ENCODE assay signal across 18 cellular contexts in genomic region chr20:52082612-52083011, GRCh38.
DNase-seq lines count a peak whose midpoint lies in the region; ATAC-seq, FAIRE-seq and TF ChIP-seq lines count a peak whose summit lies in the region.
"Had no signal": no experiment of that assay in that cellular context is flagged by ENCODE, and none has a peak within 500 bp of the region (broad histone marks: within the 10 kb centered on the region; RNA-seq: fewer than 3 reads in every experiment).

No MANE protein-coding gene starts in this region.

- peak overlapping the region in 2 of 3 donors; percentile 17 to 29 for H3K27ac Mint-ChIP-seq in CD4-positive, CD25-positive, alpha-beta regulatory T cell
- peak overlapping the region; percentile 27 to 84 for H3K27ac Mint-ChIP-seq in natural killer cell treated with Interleukin-12 subunit alpha and Interleukin-12 subunit beta and Interleukin-15 and Interleukin-18, amount 100 ng/mL, for 72 hours
- H3K27ac Mint-ChIP-seq: B cell had no signal

- no peak overlapping the region for H3K4me3 Mint-ChIP-seq in CD4-positive, CD25-positive, alpha-beta regulatory T cell
- H3K4me3 Mint-ChIP-seq in natural killer cell treated with Interleukin-12 subunit alpha and Interleukin-12 subunit beta and Interleukin-15 and Interleukin-18, amount 100 ng/mL, for 72 hours = peak overlapping the region; percentile 26
- H3K4me3 Mint-ChIP-seq: B cell; CD4-positive, alpha-beta memory T cell had no signal

- H3K4me3 ChIP-seq in CD4-positive, CD25-positive, alpha-beta regulatory T cell (ENCODE audit: low read depth, low read length) = no peak overlapping the region
- H3K4me3 ChIP-seq in choroid plexus epithelial cell (ENCODE audit: low read depth, low read length) = no peak overlapping the region

- peaks cover 0 to 9% (median 4%) of the 10 kb centered on the region in 7 donors for H3K9me3 Mint-ChIP-seq in CD4-positive, CD25-positive, alpha-beta regulatory T cell
- H3K9me3 Mint-ChIP-seq in natural killer cell treated with Interleukin-12 subunit alpha and Interleukin-12 subunit beta and Interleukin-15 and Interleukin-18, amount 100 ng/mL, for 72 hours = peaks cover 4% of the 10 kb centered on the region

- no peak for TF ChIP-seq CTCF in choroid plexus epithelial cell (conservative IDR thresholded peaks at IDR 0.05; ENCODE audit: low read depth, low read length)

- H3K36me3 Mint-ChIP-seq in CD4-positive, CD25-positive, alpha-beta regulatory T cell = peaks cover 24% of the 10 kb centered on the region
- H3K36me3 Mint-ChIP-seq in natural killer cell treated with Interleukin-12 subunit alpha and Interleukin-12 subunit beta and Interleukin-15 and Interleukin-18, amount 100 ng/mL, for 72 hours = peaks cover 10% of the 10 kb centered on the region

- ATAC-seq in CD4-positive, CD25-positive, alpha-beta regulatory T cell (ENCODE audit: low read depth in 2 of 2) = no peak
- ATAC-seq in natural killer cell treated with Interleukin-12 subunit alpha and Interleukin-12 subunit beta and Interleukin-15 and Interleukin-18, amount 100 ng/mL, for 72 hours = no peak

- no peaks in the 10 kb centered on the region for H3K27me3 ChIP-seq in CD4-positive, CD25-positive, alpha-beta regulatory T cell (ENCODE audit: control insufficient read depth, insufficient read depth, low read length)

- DNase-seq in CD4-positive, CD25-positive, alpha-beta regulatory T cell = no peak
- peak; percentile 23 for DNase-seq in LHCN-M2 (ENCODE audit: low read depth)
- peak; percentile 27 for DNase-seq in choroid plexus epithelial cell (ENCODE audit: low read depth)
- no peak for DNase-seq in natural killer cell treated with Interleukin-12 subunit alpha and Interleukin-12 subunit beta and Interleukin-15 and Interleukin-18, amount 100 ng/mL, for 72 hours (ENCODE audit: low spot score)
- DNase-seq in GM19239 (ENCODE audit: insufficient read length, low spot score) = no peak
- no peak for DNase-seq in KG1 (lab: John Stamatoyannopoulos, UW)
- no peak for DNase-seq in SHP77 treated with DMSO at 0.1 percent for 48 hours (lab: John Stamatoyannopoulos, UW)
- DNase-seq: CD4-positive, alpha-beta memory T cell; DMS79; Karpas-422; NCI-H1105 treated with DMSO at 0.1 percent for 48 hours; NCI-H187; NCI-H226; NCI-H524 treated with DMSO at 0.1 percent for 48 hours; SIG-M5 had no signal

- H3K4me1 Mint-ChIP-seq in CD4-positive, CD25-positive, alpha-beta regulatory T cell = peaks cover 0 to 6% (median 3%) of the 10 kb centered on the region in 4 donors
- H3K4me1 Mint-ChIP-seq in natural killer cell treated with Interleukin-12 subunit alpha and Interleukin-12 subunit beta and Interleukin-15 and Interleukin-18, amount 100 ng/mL, for 72 hours (ENCODE audit: low read depth in 2 of 2) = peaks cover 18 to 26% of the 10 kb centered on the region in 2 donors
- H3K4me1 Mint-ChIP-seq: B cell had no signal

- no peak for FAIRE-seq in GM19239 (lab: Jason Lieb, UNC)
- FAIRE-seq: D721Med, H54 had no signal

- H3K27ac ChIP-seq in CD4-positive, CD25-positive, alpha-beta regulatory T cell (ENCODE audit: insufficient read depth, low read length, poor library complexity, severe bottlenecking) = no peak overlapping the region

- H3K36me3 ChIP-seq in CD4-positive, CD25-positive, alpha-beta regulatory T cell (ENCODE audit: control insufficient read depth, insufficient read depth, low read length) = peaks cover 9% of the 10 kb centered on the region

- no peaks in the 10 kb centered on the region for H3K4me1 ChIP-seq in CD4-positive, CD25-positive, alpha-beta regulatory T cell (ENCODE audit: control insufficient read depth, insufficient read depth, low read length, poor library complexity, severe bottlenecking)

- H3K9me3 ChIP-seq in CD4-positive, CD25-positive, alpha-beta regulatory T cell (ENCODE audit: control insufficient read depth in 2 of 2, low read length in 2 of 2) = peaks cover 10 to 11% of the 10 kb centered on the region in 2 experiments

- H3K27me3 Mint-ChIP-seq in CD4-positive, CD25-positive, alpha-beta regulatory T cell = no peaks in the 10 kb centered on the region
- H3K27me3 Mint-ChIP-seq in natural killer cell treated with Interleukin-12 subunit alpha and Interleukin-12 subunit beta and Interleukin-15 and Interleukin-18, amount 100 ng/mL, for 72 hours = no peaks in the 10 kb centered on the region
- H3K27me3 Mint-ChIP-seq: B cell; CD4-positive, alpha-beta memory T cell had no signal

Comparison
In these comparisons a context has a peak if more than half of its experiments do, and no peak if none do; other contexts are left out.
1. DNase-seq: peak in LHCN-M2 (single experiment) and choroid plexus epithelial cell (single experiment); none in CD4-positive, CD25-positive, alpha-beta regulatory T cell (0 of 3), natural killer cell treated with Interleukin-12 subunit alpha and Interleukin-12 subunit beta and Interleukin-15 and Interleukin-18, amount 100 ng/mL, for 72 hours (single experiment), GM19239 (single experiment), KG1 (single experiment) and SHP77 treated with DMSO at 0.1 percent for 48 hours (single experiment).